2 cellular contexts compared by ENCODE assay signal in the genomic region with DNA sequence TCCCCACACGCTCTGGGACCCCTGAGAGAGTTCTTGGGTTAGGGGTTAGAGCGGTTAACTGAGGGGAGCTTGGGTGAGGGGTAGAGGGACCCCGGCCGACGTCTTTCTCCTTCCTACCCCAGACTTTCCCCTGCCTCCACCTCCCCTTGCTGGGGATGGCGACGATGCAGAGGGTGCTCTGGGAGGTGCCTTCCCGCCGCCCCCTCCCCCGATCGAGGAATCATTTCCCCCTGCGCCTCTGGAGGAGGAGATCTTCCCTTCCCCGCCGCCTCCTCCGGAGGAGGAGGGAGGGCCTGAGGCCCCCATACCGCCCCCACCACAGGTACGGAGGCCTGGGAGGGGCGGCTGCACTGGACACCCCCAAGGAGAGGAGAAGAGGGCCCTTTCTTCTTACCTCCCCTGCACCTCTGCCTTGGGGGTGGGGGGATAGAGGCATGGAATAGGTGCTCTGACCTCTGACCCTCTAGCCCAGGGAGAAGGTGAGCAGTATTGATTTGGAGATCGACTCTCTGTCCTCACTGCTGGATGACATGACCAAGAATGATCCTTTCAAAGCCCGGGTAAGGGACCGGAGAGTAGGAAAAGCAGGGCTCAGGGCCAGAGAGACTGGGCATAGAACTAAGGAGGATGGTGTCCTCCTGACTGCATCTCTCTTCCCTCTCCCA.
TF ChIP-seq lines count a peak whose summit lies in the region.

No MANE protein-coding gene starts in this region.

TF ChIP-seq in A549, 52 proteins besides CTCF, POLR2A, EP300 and RAD21:
- TF ChIP-seq EHMT2 (IDR thresholded peaks at IDR 0.05; ENCODE audit: low read depth) (no peak), RARB (CRISPR knock-in tag; IDR thresholded peaks at IDR 0.05) (no peak), PHF8 (IDR thresholded peaks at IDR 0.05; ENCODE audit: borderline replicate concordance, low read depth) (no peak), EHF (CRISPR knock-in tag; IDR thresholded peaks at IDR 0.05) (no peak), BCL3 (IDR thresholded peaks at IDR 0.05) (no peak), SREBF2 (IDR thresholded peaks at IDR 0.05) (no peak)
- TF ChIP-seq, protein P1, sequence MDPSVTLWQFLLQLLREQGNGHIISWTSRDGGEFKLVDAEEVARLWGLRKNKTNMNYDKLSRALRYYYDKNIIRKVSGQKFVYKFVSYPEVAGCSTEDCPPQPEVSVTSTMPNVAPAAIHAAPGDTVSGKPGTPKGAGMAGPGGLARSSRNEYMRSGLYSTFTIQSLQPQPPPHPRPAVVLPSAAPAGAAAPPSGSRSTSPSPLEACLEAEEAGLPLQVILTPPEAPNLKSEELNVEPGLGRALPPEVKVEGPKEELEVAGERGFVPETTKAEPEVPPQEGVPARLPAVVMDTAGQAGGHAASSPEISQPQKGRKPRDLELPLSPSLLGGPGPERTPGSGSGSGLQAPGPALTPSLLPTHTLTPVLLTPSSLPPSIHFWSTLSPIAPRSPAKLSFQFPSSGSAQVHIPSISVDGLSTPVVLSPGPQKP (IDR thresholded peaks at IDR 0.05; ENCODE audit: low read depth, low read length) = no peak
- TF ChIP-seq, protein P2, sequence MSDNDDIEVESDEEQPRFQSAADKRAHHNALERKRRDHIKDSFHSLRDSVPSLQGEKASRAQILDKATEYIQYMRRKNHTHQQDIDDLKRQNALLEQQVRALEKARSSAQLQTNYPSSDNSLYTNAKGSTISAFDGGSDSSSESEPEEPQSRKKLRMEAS (IDR thresholded peaks at IDR 0.05) = no peak
TF ChIP-seq in A549: peak in this region for 0.

TF ChIP-seq in IMR-90, 13 proteins besides CTCF, POLR2A, EP300 and RAD21:
- TF ChIP-seq CHD1 (IDR thresholded peaks at IDR 0.05; ENCODE audit: low read depth, low read length) (no peak), CEBPB (IDR thresholded peaks at IDR 0.05; ENCODE audit: low read depth, low read length) (no peak), RCOR1 (IDR thresholded peaks at IDR 0.05; ENCODE audit: insufficient replicate concordance, low read length) (no peak), FOS (IDR thresholded peaks at IDR 0.05; ENCODE audit: low read depth, low read length) (no peak), SMC3 (IDR thresholded peaks at IDR 0.05; ENCODE audit: low read depth, low read length) (no peak), RFX5 (IDR thresholded peaks at IDR 0.05; ENCODE audit: low read depth, low read length) (no peak), NFE2L2 (IDR thresholded peaks at IDR 0.05; ENCODE audit: low read depth, low read length) (no peak), MXI1 (IDR thresholded peaks at IDR 0.05; ENCODE audit: borderline replicate concordance, low read depth, low read length) (no peak), MAZ (IDR thresholded peaks at IDR 0.05; ENCODE audit: borderline replicate concordance, low read depth, low read length) (no peak), MAFK (IDR thresholded peaks at IDR 0.05; ENCODE audit: low read depth, low read length) (no peak), BHLHE40 (IDR thresholded peaks at IDR 0.05; ENCODE audit: low read depth, low read length) (no peak), USF2 (IDR thresholded peaks at IDR 0.05; ENCODE audit: low read depth, low read length) (no peak)
- TF ChIP-seq, protein P1 (IDR thresholded peaks at IDR 0.05; ENCODE audit: borderline replicate concordance, low read depth, low read length) = no peak
